ENCODE assay signal across 10 cellular contexts in the genomic region with DNA sequence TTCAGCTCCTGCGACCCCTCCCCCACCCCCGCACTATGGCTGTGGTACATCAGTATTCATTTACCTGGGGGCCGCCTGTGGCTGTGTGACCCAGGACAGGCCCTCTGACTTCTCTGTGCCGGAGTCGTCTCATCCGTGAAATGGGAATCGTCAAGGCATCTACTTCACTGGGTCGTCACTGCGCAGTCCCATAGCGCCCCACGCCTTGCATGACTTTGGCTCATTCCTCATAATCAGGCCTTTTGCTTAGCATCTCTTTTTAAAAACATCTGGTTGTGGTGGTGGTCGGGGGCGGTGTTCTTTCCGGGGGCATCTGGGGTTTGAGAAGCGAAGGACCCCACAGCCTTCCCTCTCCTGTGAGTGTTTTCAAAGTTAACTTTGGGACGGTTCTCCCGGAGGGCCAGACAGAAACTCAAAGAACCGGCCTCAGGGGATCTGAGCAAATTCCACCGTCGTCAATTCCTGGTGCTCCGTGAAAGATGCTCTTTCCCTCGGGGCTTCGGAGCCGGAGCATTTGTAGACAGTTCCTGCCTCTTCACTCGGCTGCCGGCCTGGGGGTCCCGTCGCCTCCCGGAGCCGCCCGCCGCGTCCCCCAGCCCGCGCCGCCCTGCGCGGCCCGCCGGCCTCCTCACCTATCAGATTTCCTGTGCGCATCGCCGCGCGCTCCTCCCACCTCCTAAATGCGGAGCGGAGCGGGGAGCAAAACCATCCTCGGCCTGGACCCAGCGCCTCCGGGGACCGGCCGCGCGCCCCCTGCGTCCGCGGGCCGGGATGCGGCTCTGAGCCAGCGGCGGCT. TPM values are rescaled to one million over a fixed set of nuclear protein-coding genes. Genes with fewer than 3 reads are reported as not detected.
DNase-seq lines count a peak whose midpoint lies in the region; ATAC-seq, FAIRE-seq and TF ChIP-seq lines count a peak whose summit lies in the region.
"Had no signal": no experiment of that assay in that cellular context is flagged by ENCODE, and none has a peak within 500 bp of the region (broad histone marks: within the 10 kb centered on the region; RNA-seq: fewer than 3 reads in every experiment).

A gene with protein sequence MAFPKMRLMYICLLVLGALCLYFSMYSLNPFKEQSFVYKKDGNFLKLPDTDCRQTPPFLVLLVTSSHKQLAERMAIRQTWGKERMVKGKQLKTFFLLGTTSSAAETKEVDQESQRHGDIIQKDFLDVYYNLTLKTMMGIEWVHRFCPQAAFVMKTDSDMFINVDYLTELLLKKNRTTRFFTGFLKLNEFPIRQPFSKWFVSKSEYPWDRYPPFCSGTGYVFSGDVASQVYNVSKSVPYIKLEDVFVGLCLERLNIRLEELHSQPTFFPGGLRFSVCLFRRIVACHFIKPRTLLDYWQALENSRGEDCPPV (plus strand): TSS at position 708 of the 796 bp plus-strand sequence. CDS start 47,620 bp downstream, outside the sequence.

- no peak for FAIRE-seq in RCC 7860 (lab: Jason Lieb, UNC)
- FAIRE-seq: G401.6 had no signal

- no peak within 1 kb of the TSS for H3K4me2 ChIP-seq in mammary epithelial cell (ENCODE audit: insufficient read depth, low read depth, low read length)

- ATAC-seq in heart right ventricle (peak in 1 of 8 donors; percentile 22), Right ventricle myocardium inferior (no peak), GM21367 (IDR thresholded peaks at IDR 0.05; ENCODE audit: unreplicated experiment) (no peak)

- DNase-seq in heart right ventricle = no peak
- DNase-seq in Right ventricle myocardium inferior (ENCODE audit: missing footprints) = no peak
- no peak for DNase-seq in mammary epithelial cell
- no peak for DNase-seq in vagina (ENCODE audit: extremely low spot score in 2 of 2)
- DNase-seq in RCC 7860 (ENCODE audit: low spot score) = no peak
- DNase-seq in activated T-cell treated with anti-CD3 and anti-CD28 coated beads for 4 hours = no peak

- peak within 1 kb of the TSS in 9 of 10 donors; percentile 22 to 51 (median 41) for H3K4me3 ChIP-seq in heart right ventricle
- H3K4me3 ChIP-seq in mammary epithelial cell (replicated peaks in 1 of 3; ENCODE audit: insufficient read depth in 1 of 3, low read depth in 2 of 3, low read length in 3 of 3) = no peak within 1 kb of the TSS
- H3K4me3 ChIP-seq in mesodermal cell (ENCODE audit: extremely low read depth, insufficient read depth, low read length, poor library complexity, severe bottlenecking) = peak within 1 kb of the TSS; percentile 53
- peak within 1 kb of the TSS; percentile 37 to 40 for H3K4me3 ChIP-seq in vagina

- H3K36me3 ChIP-seq in heart right ventricle = no peaks in the 10 kb centered on the region
- H3K36me3 ChIP-seq in mammary epithelial cell (ENCODE audit: insufficient read depth, low read length) = no peaks in the 10 kb centered on the region
- H3K36me3 ChIP-seq in mesodermal cell (ENCODE audit: control insufficient read depth, insufficient read depth, low read length) = peaks cover 19% of the 10 kb centered on the region
- no peaks in the 10 kb centered on the region for H3K36me3 ChIP-seq in vagina

- H3K27ac ChIP-seq in heart right ventricle = no peak within 1 kb of the TSS
- H3K27ac ChIP-seq in mammary epithelial cell (ENCODE audit: insufficient read depth, low read depth, low read length) = no peak within 1 kb of the TSS
- H3K27ac ChIP-seq in mesodermal cell (ENCODE audit: low read depth, low read length, severe bottlenecking) = no peak within 1 kb of the TSS
- H3K27ac ChIP-seq in vagina = no peak within 1 kb of the TSS
- H3K27ac ChIP-seq: epithelial cell of prostate had no signal

- H3K4me1 ChIP-seq in heart right ventricle (peaks cover 0 to 7% (median 5%) of the 10 kb centered on the region in 9 donors), mammary epithelial cell (ENCODE audit: insufficient read depth, low read length) (no peaks in the 10 kb centered on the region), mesodermal cell (ENCODE audit: control insufficient read depth, insufficient read depth, low read length, poor library complexity, severe bottlenecking) (peaks cover 19% of the 10 kb centered on the region), vagina (no peaks in the 10 kb centered on the region)

- no peak within 1 kb of the TSS for H3K9ac ChIP-seq in mammary epithelial cell (ENCODE audit: insufficient read depth, low read length)

- in situ Hi-C loops in mammary epithelial cell (cut with MboI; ENCODE audit: low sequenced_read_pairs in 2 of 2) = no loop called here

- dilution Hi-C loops in mammary epithelial cell (cut with HindIII; ENCODE audit: low sequenced_read_pairs) = no loop called here

- TF ChIP-seq CTCF in heart right ventricle (IDR thresholded peaks at IDR 0.05) = no peak
- no peak for TF ChIP-seq CTCF in mammary epithelial cell (conservative IDR thresholded peaks at IDR 0.05 in 1 of 2, IDR thresholded peaks at IDR 0.05 in 1 of 2; ENCODE audit: extremely low read depth in 1 of 2, insufficient read depth in 1 of 2, low read depth in 1 of 2, low read length in 2 of 2)
- TF ChIP-seq CTCF in vagina (IDR thresholded peaks at IDR 0.05) = no peak

- no peak for TF ChIP-seq POLR2A in vagina (IDR thresholded peaks at IDR 0.05)

- WGBS in heart right ventricle, 2 donors = 8% methylated on average over 62 of the region's 62 CpGs
- 16% methylated on average over 13 of the region's 62 CpGs for WGBS in mammary epithelial cell (ENCODE audit: low coverage, missing lambda C conversion rate)
- WGBS in mesodermal cell (ENCODE audit: insufficient coverage in 2 of 2), 2 experiments = 5% methylated on average over 39 to 50 of the region's 62 CpGs

- peak within 1 kb of the TSS; percentile 13 for H2AFZ ChIP-seq in mammary epithelial cell (ENCODE audit: low read depth, low read length)

- CTCF ChIA-PET in mammary epithelial cell (lab: Charles Lee; ENCODE audit: low non-redundant PET) = no interaction called here

- intact Hi-C loops in heart right ventricle (cut with DNase I) (no loop called here), Right ventricle myocardium inferior (cut with DNase I) (no loop called here), mammary epithelial cell (cut with micrococcal nuclease) (no loop called here), vagina (cut with DNase I) (no loop called here)

- H3K79me2 ChIP-seq in mammary epithelial cell (ENCODE audit: insufficient read depth, low read length) = no peaks in the 10 kb centered on the region

- H3K9me3 ChIP-seq in heart right ventricle = no peaks in the 10 kb centered on the region
- peaks cover 3% of the 10 kb centered on the region for H3K9me3 ChIP-seq in mammary epithelial cell (replicated peaks; ENCODE audit: insufficient read depth, low read length)
- H3K9me3 ChIP-seq in mesodermal cell (ENCODE audit: control insufficient read depth, low read length) = no peaks in the 10 kb centered on the region
- no peaks in the 10 kb centered on the region for H3K9me3 ChIP-seq in vagina

- H4K20me1 ChIP-seq in mammary epithelial cell (ENCODE audit: insufficient read depth, low read length) = no peaks in the 10 kb centered on the region

- no TSS peak for BruUV-seq in mammary epithelial cell (replicated peaks; lab: Mats Ljungman, UMichigan)

- H3K27me3 ChIP-seq in heart right ventricle = peaks cover 0 to 68% (median 38%) of the 10 kb centered on the region in 7 donors
- H3K27me3 ChIP-seq in mammary epithelial cell (ENCODE audit: insufficient read depth, low read length) = peaks cover 4% of the 10 kb centered on the region
- no peaks in the 10 kb centered on the region for H3K27me3 ChIP-seq in vagina

RNA-seq across cellular contexts. Expression of the gene that starts here (rescaled TPM):
- total RNA-seq in heart right ventricle (under 1 TPM in 9 of 10 donors, not detected in 1; 0.02 to 0.81 (median 0.17) TPM), Right ventricle myocardium inferior (0.16 TPM), mammary epithelial cell (not detected), vagina (1.5 TPM)
- polyA plus RNA-seq in heart right ventricle (under 1 TPM; under 0.01 TPM), mammary epithelial cell (not detected)
- polyA minus RNA-seq in mammary epithelial cell = 0.26 TPM
- 2.0 TPM for polyA plus RNA-seq in mesodermal cell (2013, experiment 1 of 2)
- polyA plus RNA-seq in mesodermal cell (2013, experiment 2 of 2) = 1.6 TPM

Comparison
In these comparisons a context has a peak if more than half of its experiments do, and no peak if none do; other contexts are left out.
1. H3K4me3 ChIP-seq: peak in heart right ventricle (9 of 10), mesodermal cell (single experiment) and vagina (2 of 2); none in mammary epithelial cell (0 of 3).